ENCODE assay signal across 11 cellular contexts in genomic region chr20:49283703-49284625, GRCh38. TPM values are rescaled to one million over a fixed set of nuclear protein-coding genes. Genes with fewer than 3 reads are reported as not detected.
DNase-seq lines count a peak whose midpoint lies in the region; ATAC-seq and TF ChIP-seq lines count a peak whose summit lies in the region.
"Had no signal": no experiment of that assay in that cellular context is flagged by ENCODE, and none has a peak within 500 bp of the region (broad histone marks: within the 10 kb centered on the region; RNA-seq: fewer than 3 reads in every experiment).

No MANE protein-coding gene starts in this region.

- peak overlapping the region; percentile 98 for H3K27ac Mint-ChIP-seq in activated B cell treated with CpG ODN at 0.5 μM for 24 hours

- peak overlapping the region; percentile 89 for H3K4me2 ChIP-seq in BLaER1

- H3K36me3 ChIP-seq in BLaER1 (peaks cover 100% of the 10 kb centered on the region), H7 (replicated peaks; ENCODE audit: control insufficient read depth, insufficient read depth, low read length) (peaks cover 89% of the 10 kb centered on the region), iPS-20b (ENCODE audit: insufficient read depth, low read depth, low read length) (peaks cover 100% of the 10 kb centered on the region)

- H3K4me3 ChIP-seq in BLaER1 (peak overlapping the region; percentile 82), H7 (ENCODE audit: insufficient read depth, low read depth, low read length) (peak overlapping the region; percentile 87; the same call in 1 of the 2 replicates), iPS-20b (ENCODE audit: low read length) (peak overlapping the region; percentile 95)
- H3K4me3 ChIP-seq: colonic mucosa, lung had no signal

- H3K9ac ChIP-seq in BLaER1: no peak overlapping the region
- H3K9ac ChIP-seq in iPS-20b (ENCODE audit: low read depth, low read length): peak overlapping the region; percentile 99

- H3K9me3 Mint-ChIP-seq in activated B cell treated with CpG ODN at 0.5 μM for 24 hours: peaks cover 53% of the 10 kb centered on the region

- peaks cover 100% of the 10 kb centered on the region for H3K36me3 Mint-ChIP-seq in activated B cell treated with CpG ODN at 0.5 μM for 24 hours (ENCODE audit: low read depth)

- H3K4me1 Mint-ChIP-seq in activated B cell treated with CpG ODN at 0.5 μM for 24 hours: peaks cover 84% of the 10 kb centered on the region

- in situ Hi-C loops in ACHN (cut with HindIII; ENCODE audit: low pct_ligation_motif_present, low pct_unique_long_range_greater_than_20kb, low sequenced_read_pairs): no loop called here

- peak overlapping the region; percentile 98 for H3K4me3 Mint-ChIP-seq in activated B cell treated with CpG ODN at 0.5 μM for 24 hours

- H3K27me3 ChIP-seq in BLaER1: no peaks in the 10 kb centered on the region
- no peaks in the 10 kb centered on the region for H3K27me3 ChIP-seq in H7 (ENCODE audit: control insufficient read depth, insufficient read depth, low read length)
- H3K27me3 ChIP-seq in iPS-20b (ENCODE audit: insufficient read depth, low read length): no peaks in the 10 kb centered on the region
- H3K27me3 ChIP-seq: colonic mucosa had no signal

- peaks cover 83% of the 10 kb centered on the region for H3K9me3 ChIP-seq in BLaER1
- H3K9me3 ChIP-seq in iPS-20b (ENCODE audit: insufficient read depth, low read depth, low read length): 0 out of 2 replicates have a peak, but pooled peaks cover 4% of the 10 kb centered on the region
- H3K9me3 ChIP-seq: colonic mucosa had no signal

- CTCF ChIA-PET in activated B cell treated with CpG ODN at 0.5 μM for 24 hours (lab: Charles Lee): no interaction called here

- H3K4me1 ChIP-seq in BLaER1 (peaks cover 48% of the 10 kb centered on the region), iPS-20b (ENCODE audit: insufficient read depth, low read length) (peaks cover 12% of the 10 kb centered on the region)

- no peak for TF ChIP-seq CTCF in activated B cell treated with CpG ODN at 0.5 μM for 24 hours (IDR thresholded peaks at IDR 0.05)

- peaks cover 100% of the 10 kb centered on the region for H4K20me1 ChIP-seq in BLaER1

- DNase-seq in H7 (no peak), activated B cell treated with CpG ODN at 0.5 μM for 24 hours (no peak), ACHN (no peak), SKM-1 treated with dmso at 0.1 percent for 144 hours (lab: John Stamatoyannopoulos, UW; ENCODE audit: unreplicated experiment) (no peak)
- no peak for DNase-seq in stimulated activated CD4-positive, alpha-beta T cell treated with anti-CD3 and anti-CD28 coated beads, Interleukin-1b, Interleukin-23, amount 100 ng/mL, for 48 hours
- DNase-seq in activated CD4-positive, alpha-beta T cell treated with anti-CD3 and anti-CD28 coated beads, Interleukin-2, amount 50 U/mL, for 4 hours: no peak
- DNase-seq: colonic mucosa, NCI-H1436 treated with DMSO at 0.1 percent for 48 hours had no signal

- no peaks in the 10 kb centered on the region for H3K27me3 Mint-ChIP-seq in activated B cell treated with CpG ODN at 0.5 μM for 24 hours

- POLR2A ChIA-PET in activated B cell treated with CpG ODN at 0.5 μM for 24 hours (lab: Charles Lee): interaction anchor here (0.5 to 8.0 kb wide), 3 partner anchors 7 to 534 kb away, joined by 3 to 63 read pairs (median 7); no protein-coding TSS in a partner anchor

- intact Hi-C loops in activated B cell treated with CpG ODN at 0.5 μM for 24 hours (cut with micrococcal nuclease): no loop called here

- H3K27ac ChIP-seq in BLaER1 (no peak overlapping the region), iPS-20b (ENCODE audit: low read length) (no peak overlapping the region)
- H3K27ac ChIP-seq: colonic mucosa had no signal

- no peak for ATAC-seq in activated B cell treated with CpG ODN at 0.5 μM for 24 hours (ENCODE audit: low read depth)

RNA-seq across cellular contexts. Expression of gene ZNFX1, which starts 6.1 kb away (rescaled TPM):
- 8.5 and 8.6 TPM in 2 replicates for total RNA-seq in H7 (2014; rRNA removed; shearing (Covaris generic))
- 49.6 and 51.9 TPM in 2 replicates for total RNA-seq in activated B cell treated with CpG ODN at 0.5 μM for 24 hours
